In genomic region chrX:2632533-2633504, GRCh38 we compare ENCODE assay signal across 11 cellular contexts. TPM values are rescaled to one million over a fixed set of nuclear protein-coding genes. Genes with fewer than 3 reads are reported as not detected.
A peak's percentile ranks its signal among the peaks of the same experiment; 100 is the strongest.
DNase-seq lines count a peak whose midpoint lies in the region; ATAC-seq, FAIRE-seq and TF ChIP-seq lines count a peak whose summit lies in the region.
"Had no signal": no experiment of that assay in that cellular context is flagged by ENCODE, and none has a peak within 500 bp of the region (broad histone marks: within the 10 kb centered on the region; RNA-seq: fewer than 3 reads in every experiment).

No MANE protein-coding gene starts in this region.

- H4K20me1 ChIP-seq in HepG2 (ENCODE audit: insufficient read depth, low read length), result no peaks in the 10 kb centered on the region
- no peaks in the 10 kb centered on the region for H4K20me1 ChIP-seq in OCI-LY1 (ENCODE audit: insufficient read depth, low read length)

- intact Hi-C loops in HepG2 (cut with micrococcal nuclease; ENCODE audit: unreplicated experiment) (no loop called here), right lobe of liver (cut with DNase I) (no loop called here)

- CTCF ChIA-PET in HepG2 (lab: Yijun Ruan, JAX; ENCODE audit: low intra/inter-chr PET ratio, low total read pairs), result no interaction called here
- CTCF ChIA-PET in activated CD4-positive, alpha-beta T cell treated with anti-CD3 and anti-CD28 coated beads, Interleukin-2, amount 10 ng/mL, durations not matched to agents 7 days and 5 days (lab: Charles Lee), result no interaction called here

- peaks cover 49% of the 10 kb centered on the region for H3K4me1 Mint-ChIP-seq in activated CD4-positive, alpha-beta T cell treated with anti-CD3 and anti-CD28 coated beads, Interleukin-2, amount 10 ng/mL, durations not matched to agents 7 days and 5 days

- H3K4me3 Mint-ChIP-seq in activated CD4-positive, alpha-beta T cell treated with anti-CD3 and anti-CD28 coated beads, Interleukin-2, amount 10 ng/mL, durations not matched to agents 7 days and 5 days, result no peak overlapping the region

- no peak for TF ChIP-seq RAD21 in HepG2 (CRISPR knock-in tag; IDR thresholded peaks at IDR 0.05)

- no peak overlapping the region for H3K27ac Mint-ChIP-seq in activated CD4-positive, alpha-beta T cell treated with anti-CD3 and anti-CD28 coated beads, Interleukin-2, amount 10 ng/mL, durations not matched to agents 7 days and 5 days

- TF ChIP-seq EP300 in HepG2 (IDR thresholded peaks at IDR 0.05; ENCODE audit: low read depth in 2 of 2, low read length in 2 of 2) (no peak), HepG2 (CRISPR knock-in tag; IDR thresholded peaks at IDR 0.05; ENCODE audit: borderline replicate concordance) (no peak)

- H3K4me3 ChIP-seq in HepG2 (replicated peaks in 1 of 3; ENCODE audit: insufficient read depth in 1 of 3, low read depth in 2 of 3, low read length in 3 of 3) (no peak overlapping the region), right lobe of liver (no peak overlapping the region), OCI-LY1 (ENCODE audit: low read depth, low read length, poor library complexity, severe bottlenecking) (peak overlapping the region; percentile 42), MG63 (no peak overlapping the region)

- peaks cover 10% of the 10 kb centered on the region; the same call in 1 of the 2 replicates for H3F3A ChIP-seq in OCI-LY1 (ENCODE audit: insufficient read depth, low read length)

- TF ChIP-seq CTCF in HepG2 (CRISPR knock-in tag; IDR thresholded peaks at IDR 0.05) (no peak), right lobe of liver (IDR thresholded peaks at IDR 0.05) (no peak), OCI-LY1 (IDR thresholded peaks at IDR 0.05; ENCODE audit: low read length) (no peak)

- WGBS in HepG2 (ENCODE audit: low lambda C conversion rate), result 95% methylated on average over 9 of the region's 9 CpGs
- WGBS in right lobe of liver (ENCODE audit: insufficient coverage, low coverage, low lambda C conversion rate, missing lambda C conversion rate), result 80% methylated on average over 6 of the region's 9 CpGs

- H3K79me2 ChIP-seq in HepG2 (ENCODE audit: insufficient read depth, low read length) (no peaks in the 10 kb centered on the region), OCI-LY1 (ENCODE audit: insufficient read depth, low read length) (no peaks in the 10 kb centered on the region)

- DNase-seq in HepG2 (ENCODE audit: low spot score) (no peak), right lobe of liver (no peak), epithelial cell of prostate (ENCODE audit: low read depth, low spot score) (peak; percentile 24), MG63 (no peak)
- DNase-seq in activated CD4-positive, alpha-beta T cell treated with anti-CD3 and anti-CD28 coated beads, Interleukin-2, amount 10 ng/mL, durations not matched to agents 7 days and 5 days, result no peak
- DNase-seq in activated CD4-positive, CD25-positive, alpha-beta regulatory T cell (lab: John Stamatoyannopoulos, UW), result no peak
- DNase-seq in activated T-cell treated with anti-CD3 and anti-CD28 coated beads, Interleukin-2, amount 50 U/mL, for 48 hours, result no peak
- DNase-seq: DMS79 treated with DMSO at 0.1 percent for 48 hours, NCI-H187, occipital lobe had no signal

- H3K27ac ChIP-seq in HepG2 (ENCODE audit: extremely low read length, insufficient read depth, low read length), result no peak overlapping the region
- no peak overlapping the region for H3K27ac ChIP-seq in right lobe of liver
- H3K27ac ChIP-seq in OCI-LY1 (ENCODE audit: low read depth, low read length, poor library complexity, severe bottlenecking), result peak overlapping the region; percentile 91
- H3K27ac ChIP-seq in epithelial cell of prostate, result peak overlapping the region; percentile 15

- no TSS peak for BruUV-seq in HepG2 (replicated peaks; lab: Mats Ljungman, UMichigan)

- no peak overlapping the region for H2AFZ ChIP-seq in HepG2 (ENCODE audit: low read length)
- no peak overlapping the region for H2AFZ ChIP-seq in OCI-LY1 (ENCODE audit: low read length)

- H3K27me3 Mint-ChIP-seq in activated CD4-positive, alpha-beta T cell treated with anti-CD3 and anti-CD28 coated beads, Interleukin-2, amount 10 ng/mL, durations not matched to agents 7 days and 5 days, result no peaks in the 10 kb centered on the region

- no peak for ATAC-seq in HepG2
- ATAC-seq in right lobe of liver, result no peak

- no peaks in the 10 kb centered on the region for H3K9me2 ChIP-seq in OCI-LY1 (ENCODE audit: low read depth, low read length)

- peaks cover 1 to 10% of the 10 kb centered on the region in 2 experiments; a peak in 4 of 5 replicates for H3K36me3 ChIP-seq in HepG2 (replicated peaks in 1 of 2; ENCODE audit: control insufficient read depth in 1 of 2, insufficient read depth in 2 of 2, low read length in 2 of 2)
- H3K36me3 ChIP-seq in right lobe of liver, result no peaks in the 10 kb centered on the region
- H3K36me3 ChIP-seq in OCI-LY1 (ENCODE audit: insufficient read depth, low read length), result peaks cover 36% of the 10 kb centered on the region; the same call in 1 of the 2 replicates
- H3K36me3 ChIP-seq in MG63, result peaks cover 22% of the 10 kb centered on the region

- H3K9me3 Mint-ChIP-seq in activated CD4-positive, alpha-beta T cell treated with anti-CD3 and anti-CD28 coated beads, Interleukin-2, amount 10 ng/mL, durations not matched to agents 7 days and 5 days, result peaks cover 43% of the 10 kb centered on the region

- H3K36me3 Mint-ChIP-seq in activated CD4-positive, alpha-beta T cell treated with anti-CD3 and anti-CD28 coated beads, Interleukin-2, amount 10 ng/mL, durations not matched to agents 7 days and 5 days (ENCODE audit: low read depth), result peaks cover 55% of the 10 kb centered on the region

- POLR2A ChIA-PET in HepG2 (lab: Yijun Ruan, JAX), result no interaction called here
- POLR2A ChIA-PET in activated CD4-positive, alpha-beta T cell treated with anti-CD3 and anti-CD28 coated beads, Interleukin-2, amount 10 ng/mL, durations not matched to agents 7 days and 5 days (lab: Charles Lee), result no interaction called here

- H3K9ac ChIP-seq in HepG2 (ENCODE audit: insufficient read depth, low read depth, low read length), result no peak overlapping the region
- H3K9ac ChIP-seq in OCI-LY1 (ENCODE audit: low read length), result no peak overlapping the region

- in situ Hi-C loops in HepG2 (cut with HindIII; ENCODE audit: extremely low pct_ligation_motif_present, low pct_unique_long_range_greater_than_20kb), result no loop called here

- H3K4me1 ChIP-seq in HepG2 (ENCODE audit: insufficient read depth, low read length), result no peaks in the 10 kb centered on the region
- H3K4me1 ChIP-seq in right lobe of liver, result no peaks in the 10 kb centered on the region
- peaks cover 20% of the 10 kb centered on the region for H3K4me1 ChIP-seq in OCI-LY1 (ENCODE audit: insufficient read depth, low read length, severe bottlenecking)

- H3K4me2 ChIP-seq in HepG2 (ENCODE audit: low read depth, low read length), result no peak overlapping the region
- no peak overlapping the region for H3K4me2 ChIP-seq in OCI-LY1 (ENCODE audit: low read length)

- peaks cover 19% of the 10 kb centered on the region; the same call in 1 of the 2 replicates for H3K9me3 ChIP-seq in HepG2 (ENCODE audit: low read length)
- no peaks in the 10 kb centered on the region for H3K9me3 ChIP-seq in right lobe of liver
- H3K9me3 ChIP-seq in OCI-LY1 (ENCODE audit: low read length), result no peaks in the 10 kb centered on the region
- peaks cover 15% of the 10 kb centered on the region for H3K9me3 ChIP-seq in MG63

- H3K27me3 ChIP-seq in HepG2 (ENCODE audit: control insufficient read depth in 1 of 2, insufficient read depth in 2 of 2, low read length in 2 of 2), result no peaks in the 10 kb centered on the region
- H3K27me3 ChIP-seq in right lobe of liver, result no peaks in the 10 kb centered on the region
- H3K27me3 ChIP-seq in OCI-LY1 (ENCODE audit: insufficient read depth, low read length), result no peaks in the 10 kb centered on the region
- H3K27me3 ChIP-seq in MG63, result no peaks in the 10 kb centered on the region

- FAIRE-seq in HepG2 (lab: Jason Lieb, UNC), result no peak

- TF ChIP-seq POLR2A in HepG2 (IDR thresholded peaks at IDR 0.05; ENCODE audit: insufficient read depth in 1 of 2, low read depth in 2 of 2, low read length in 2 of 2), result no peak
- no peak for TF ChIP-seq POLR2A in right lobe of liver (IDR thresholded peaks at IDR 0.05)

TF ChIP-seq in HepG2, 621 proteins besides CTCF, POLR2A, EP300 and RAD21 (continues in another document):
- TF ChIP-seq MAFK (conservative IDR thresholded peaks at IDR 0.05 in 1 of 2, IDR thresholded peaks at IDR 0.05 in 1 of 2; ENCODE audit: low read length in 2 of 2) (peak; percentile 10 to 67; a peak in 3 of 4 replicates), NONO (IDR thresholded peaks at IDR 0.05) (no peak), NONO (CRISPR knock-in tag; conservative IDR thresholded peaks at IDR 0.05) (no peak), PITX1 (CRISPR knock-in tag; IDR thresholded peaks at IDR 0.05) (no peak), ZNF7 (CRISPR knock-in tag; IDR thresholded peaks at IDR 0.05) (peak; percentile 56)

RNA-seq across cellular contexts. Expression of gene CD99, which starts 58.3 kb away (rescaled TPM):
- total RNA-seq in HepG2 (2016; rRNA removed; fragmentation: Illumina TruSeq; extraction: Trizol) (57.9 and 111 TPM in 2 replicates), right lobe of liver (100 to 1,000 TPM in 5 of 6 experiments, 10 to 100 TPM in 1; 88.5 to 139 (median 119) TPM)
- total RNA-seq in HepG2 (2016; cell fraction: cytosol; rRNA removed; fragmentation: Illumina TruSeq; extraction: Trizol; ENCODE audit: low read depth), result 64.5 and 76.9 TPM in 2 replicates
- total RNA-seq in HepG2 (2016; cell fraction: insoluble cytoplasmic fraction; rRNA removed; fragmentation: Illumina TruSeq; extraction: Trizol), result 52.0 and 103 TPM in 2 replicates
- total RNA-seq in HepG2 (2016; cell fraction: membrane; rRNA removed; fragmentation: Illumina TruSeq; extraction: Trizol), result 78.1 and 98.3 TPM in 2 replicates
- 96.6 and 113 TPM in 2 replicates for total RNA-seq in HepG2 (2016; cell fraction: nucleus; rRNA removed; fragmentation: Illumina TruSeq; extraction: Trizol)
- polyA plus RNA-seq in HepG2 (2011; rRNA removed), result 77.7 and 78.8 TPM in 2 replicates
- 125 and 154 TPM in 2 replicates for polyA plus RNA-seq in HepG2 (2011; cell fraction: cytosol; rRNA removed)
- 95.3 and 97.6 TPM in 2 replicates for polyA plus RNA-seq in HepG2 (2011; cell fraction: nucleus; rRNA removed)
- polyA plus RNA-seq in HepG2 (2012), result 165 and 308 TPM in 2 replicates
- 210 and 248 TPM in 2 replicates for polyA plus RNA-seq in HepG2 (2016; cell fraction: cytosol; fragmentation: Illumina TruSeq; extraction: Trizol; ENCODE audit: low read depth)
- 125 and 147 TPM in 2 replicates for polyA plus RNA-seq in HepG2 (2016; cell fraction: insoluble cytoplasmic fraction; fragmentation: Illumina TruSeq; extraction: Trizol; ENCODE audit: low read depth)
- 191 and 218 TPM in 2 replicates for polyA plus RNA-seq in HepG2 (2016; cell fraction: membrane; fragmentation: Illumina TruSeq; extraction: Trizol; ENCODE audit: low read depth)
- 304 and 330 TPM in 2 replicates for polyA plus RNA-seq in HepG2 (2016; cell fraction: nucleus; fragmentation: Illumina TruSeq; extraction: Trizol; ENCODE audit: insufficient read depth, low read depth)
- polyA minus RNA-seq in HepG2 (2011; rRNA and poly(A)+ RNA removed; ENCODE audit: low replicate concordance), result 27.9 and 30.5 TPM in 2 replicates
- 59.3 and 60.8 TPM in 2 replicates for polyA minus RNA-seq in HepG2 (2011; cell fraction: cytosol; rRNA and poly(A)+ RNA removed)
- polyA minus RNA-seq in HepG2 (2011; cell fraction: nucleus; rRNA and poly(A)+ RNA removed), result 32.6 TPM in 2 replicates
- 582 and 695 TPM in 2 replicates for total RNA-seq in MG63 (2014; rRNA removed; shearing (Covaris generic); ENCODE audit: low replicate concordance)
- 100 to 1,000 TPM; 261 to 314 TPM for total RNA-seq in activated CD4-positive, alpha-beta T cell treated with anti-CD3 and anti-CD28 coated beads, Interleukin-2, amount 10 ng/mL, durations not matched to agents 7 days and 5 days

Comparison
In these comparisons a context has a peak if more than half of its experiments do, and no peak if none do; other contexts are left out.
1. H3K27ac ChIP-seq: peak in OCI-LY1 (single experiment) and epithelial cell of prostate (single experiment); none in HepG2 (single experiment) and right lobe of liver (0 of 3).